Comparison of ENCODE assay signal across 1 cellular context in genomic region chr1:178487070-178487615, GRCh38.
TF ChIP-seq lines count a peak whose summit lies in the region.

No MANE protein-coding gene starts in this region.

TF ChIP-seq in H1, 55 proteins besides CTCF, POLR2A, EP300 and RAD21:
- TF ChIP-seq RBBP5 (IDR thresholded peaks at IDR 0.05; ENCODE audit: borderline replicate concordance, low read depth, low read length) (no peak), JUND (IDR thresholded peaks at IDR 0.05; ENCODE audit: low read length) (no peak), SP2 (IDR thresholded peaks at IDR 0.05; ENCODE audit: low read length) (no peak), EGR1 (IDR thresholded peaks at IDR 0.05; ENCODE audit: borderline replicate concordance, low read depth, low read length) (no peak), TEAD4 (IDR thresholded peaks at IDR 0.05; ENCODE audit: low read depth, low read length) (no peak), MAFK (IDR thresholded peaks at IDR 0.05; ENCODE audit: low read depth, low read length) (no peak), POU5F1 (IDR thresholded peaks at IDR 0.05; ENCODE audit: low read depth, low read length) (no peak), SIRT6 (IDR thresholded peaks at IDR 0.05; ENCODE audit: low read length) (no peak), RXRA (IDR thresholded peaks at IDR 0.05; ENCODE audit: insufficient read depth, low read depth, low read length) (no peak), SIN3A (conservative IDR thresholded peaks at IDR 0.05 in 1 of 2, IDR thresholded peaks at IDR 0.05 in 1 of 2; ENCODE audit: low read depth in 1 of 2, low read length in 2 of 2) (no peak), CEBPB (IDR thresholded peaks at IDR 0.05; ENCODE audit: low read depth, low read length) (no peak), CBX5 (IDR thresholded peaks at IDR 0.05; ENCODE audit: low read depth, low read length) (no peak), KDM4A (IDR thresholded peaks at IDR 0.05; ENCODE audit: low read depth, low read length, severe bottlenecking) (no peak), BCL11A (IDR thresholded peaks at IDR 0.05; ENCODE audit: low read depth in 2 of 2, low read length in 2 of 2) (no peak), NANOG (IDR thresholded peaks at IDR 0.05; ENCODE audit: insufficient read depth, low read depth, low read length, poor library complexity, severe bottlenecking) (no peak), CHD1 (IDR thresholded peaks at IDR 0.05; ENCODE audit: low read depth, low read length) (no peak), POLR2AphosphoS5 (IDR thresholded peaks at IDR 0.05; ENCODE audit: low read depth, low read length) (no peak)
- TF ChIP-seq, protein P1, sequence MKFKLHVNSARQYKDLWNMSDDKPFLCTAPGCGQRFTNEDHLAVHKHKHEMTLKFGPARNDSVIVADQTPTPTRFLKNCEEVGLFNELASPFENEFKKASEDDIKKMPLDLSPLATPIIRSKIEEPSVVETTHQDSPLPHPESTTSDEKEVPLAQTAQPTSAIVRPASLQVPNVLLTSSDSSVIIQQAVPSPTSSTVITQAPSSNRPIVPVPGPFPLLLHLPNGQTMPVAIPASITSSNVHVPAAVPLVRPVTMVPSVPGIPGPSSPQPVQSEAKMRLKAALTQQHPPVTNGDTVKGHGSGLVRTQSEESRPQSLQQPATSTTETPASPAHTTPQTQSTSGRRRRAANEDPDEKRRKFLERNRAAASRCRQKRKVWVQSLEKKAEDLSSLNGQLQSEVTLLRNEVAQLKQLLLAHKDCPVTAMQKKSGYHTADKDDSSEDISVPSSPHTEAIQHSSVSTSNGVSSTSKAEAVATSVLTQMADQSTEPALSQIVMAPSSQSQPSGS (IDR thresholded peaks at IDR 0.05; ENCODE audit: low read length), result no peak
- TF ChIP-seq, protein P2, sequence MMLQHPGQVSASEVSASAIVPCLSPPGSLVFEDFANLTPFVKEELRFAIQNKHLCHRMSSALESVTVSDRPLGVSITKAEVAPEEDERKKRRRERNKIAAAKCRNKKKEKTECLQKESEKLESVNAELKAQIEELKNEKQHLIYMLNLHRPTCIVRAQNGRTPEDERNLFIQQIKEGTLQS (IDR thresholded peaks at IDR 0.05; ENCODE audit: insufficient read depth, low read depth, low read length), result no peak
- TF ChIP-seq, protein P3, sequence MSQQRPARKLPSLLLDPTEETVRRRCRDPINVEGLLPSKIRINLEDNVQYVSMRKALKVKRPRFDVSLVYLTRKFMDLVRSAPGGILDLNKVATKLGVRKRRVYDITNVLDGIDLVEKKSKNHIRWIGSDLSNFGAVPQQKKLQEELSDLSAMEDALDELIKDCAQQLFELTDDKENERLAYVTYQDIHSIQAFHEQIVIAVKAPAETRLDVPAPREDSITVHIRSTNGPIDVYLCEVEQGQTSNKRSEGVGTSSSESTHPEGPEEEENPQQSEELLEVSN (IDR thresholded peaks at IDR 0.05), result no peak
